ENCODE assay signal across 29 cellular contexts in the genomic region with DNA sequence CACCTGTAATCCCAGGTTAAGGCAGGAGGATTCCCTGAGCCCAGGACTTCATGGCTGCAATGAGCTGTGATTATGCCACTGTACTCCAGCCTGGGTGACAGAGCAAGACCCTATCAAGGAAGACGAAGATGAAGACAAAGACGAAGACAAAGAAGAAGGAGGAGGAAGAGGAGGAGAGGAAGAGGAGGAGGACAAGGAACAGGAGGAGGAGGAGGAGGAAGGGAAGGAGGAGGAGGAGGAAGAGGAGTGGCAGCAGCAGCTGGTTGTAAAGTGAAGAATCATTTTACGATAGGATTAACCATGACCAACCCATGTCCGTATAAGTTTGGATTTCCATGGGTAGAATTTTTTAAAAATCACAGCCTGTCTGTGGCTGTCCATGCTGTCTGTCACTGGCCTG.
"Had no signal": no experiment of that assay in that cellular context is flagged by ENCODE, and none has a peak within 500 bp of the region (broad histone marks: within the 10 kb centered on the region; RNA-seq: fewer than 3 reads in every experiment).

No MANE protein-coding gene starts in this region.

- H3K27ac Mint-ChIP-seq: natural killer cell treated with Interleukin-12 subunit alpha and Interleukin-12 subunit beta and Interleukin-15 and Interleukin-18, amount 100 ng/mL, for 72 hours; progenitor cell of endocrine pancreas; stimulated activated naive B cell treated with anti-CD40 and anti-IgM and Interleukin-4, amounts not matched to agents 10 μg/mL and 1 μg/mL and 100 μg/mL, for 72 hours had no signal

- H3K27ac ChIP-seq: left lung, lower lobe of right lung, ovary, right atrium auricular region, right lobe of liver, skin epidermis, stomach, testis, thyroid gland, transverse colon, upper lobe of left lung had no signal

- H3K9me3 ChIP-seq: left lung, lower lobe of right lung, mucosa of descending colon, ovary, right atrium auricular region, right lobe of liver, stomach, testis, thyroid gland, transverse colon, upper lobe of left lung had no signal

- H3K4me3 Mint-ChIP-seq: immature natural killer cell; naive thymus-derived CD4-positive, alpha-beta T cell; natural killer cell treated with Interleukin-12 subunit alpha and Interleukin-12 subunit beta and Interleukin-15 and Interleukin-18, amount 100 ng/mL, for 72 hours; stimulated activated naive B cell treated with anti-CD40 and anti-IgM and Interleukin-4, amounts not matched to agents 10 μg/mL and 1 μg/mL and 100 μg/mL, for 72 hours had no signal

- FAIRE-seq: islet of Langerhans, kidney had no signal

- ATAC-seq: left colon; left lung; lower lobe of right lung; mucosa of descending colon; naive thymus-derived CD4-positive, alpha-beta T cell; natural killer cell treated with Interleukin-12 subunit alpha and Interleukin-12 subunit beta and Interleukin-15 and Interleukin-18, amount 100 ng/mL, for 72 hours; right lobe of liver; stimulated activated naive B cell treated with anti-CD40 and anti-IgM and Interleukin-4, amounts not matched to agents 10 μg/mL and 1 μg/mL and 100 μg/mL, for 72 hours; stimulated activated naive CD8-positive, alpha-beta T cell treated with anti-CD3 and anti-CD28 coated beads, Interleukin-15, Interleukin-2, amounts not matched to agents 100 U/mL and 50 U/mL, for 24 hours had no signal

- H3K36me3 Mint-ChIP-seq: immature natural killer cell; naive thymus-derived CD4-positive, alpha-beta T cell; natural killer cell treated with Interleukin-12 subunit alpha and Interleukin-12 subunit beta and Interleukin-15 and Interleukin-18, amount 100 ng/mL, for 72 hours; stimulated activated naive B cell treated with anti-CD40 and anti-IgM and Interleukin-4, amounts not matched to agents 10 μg/mL and 1 μg/mL and 100 μg/mL, for 72 hours had no signal

- DNase-seq: hypothalamus; immature natural killer cell; kidney; left colon; left lung; lower lobe of right lung; mammary epithelial cell; mesenchymal stem cell; midbrain; mucosa of descending colon; naive thymus-derived CD4-positive, alpha-beta T cell; ovary; right lobe of liver; stimulated activated CD4-positive, alpha-beta T cell treated with anti-CD3 and anti-CD28 coated beads, Interleukin-12 subunit alpha, Interleukin-12 subunit beta, amount 100 ng/mL, for 4 hours; stimulated activated CD4-positive, alpha-beta T cell treated with anti-CD3 and anti-CD28 coated beads, Interleukin-15, amount 100 ng/mL, for 24 hours; stimulated activated CD4-positive, alpha-beta T cell treated with anti-CD3 and anti-CD28 coated beads, Interleukin-2, amount 100 ng/mL, for 24 hours; stimulated activated CD4-positive, alpha-beta T cell treated with anti-CD3 and anti-CD28 coated beads, Interleukin-4, amount 100 ng/mL, for 1 hour; stimulated activated naive B cell treated with anti-CD40 and anti-IgM and Interleukin-4, amounts not matched to agents 10 μg/mL and 1 μg/mL and 100 μg/mL, for 72 hours; stimulated activated naive CD8-positive, alpha-beta T cell treated with anti-CD3 and anti-CD28 coated beads, Interleukin-15, Interleukin-2, amounts not matched to agents 100 U/mL and 50 U/mL, for 24 hours; stomach; testis; thyroid gland; transverse colon; upper lobe of left lung had no signal

- H3K27me3 ChIP-seq: ovary, right atrium auricular region, right lobe of liver, testis, thyroid gland, upper lobe of left lung had no signal

- H3K4me1 ChIP-seq: left lung, lower lobe of right lung, right atrium auricular region, right lobe of liver, stomach, testis, thyroid gland, transverse colon had no signal

- H3K4me3 ChIP-seq: left lung, lower lobe of right lung, mucosa of descending colon, ovary, right atrium auricular region, right lobe of liver, skin epidermis, stomach, testis, thyroid gland, transverse colon, upper lobe of left lung had no signal

- H3K9me3 Mint-ChIP-seq: immature natural killer cell; naive thymus-derived CD4-positive, alpha-beta T cell; natural killer cell treated with Interleukin-12 subunit alpha and Interleukin-12 subunit beta and Interleukin-15 and Interleukin-18, amount 100 ng/mL, for 72 hours; stimulated activated naive B cell treated with anti-CD40 and anti-IgM and Interleukin-4, amounts not matched to agents 10 μg/mL and 1 μg/mL and 100 μg/mL, for 72 hours had no signal

- H3K36me3 ChIP-seq: left lung, lower lobe of right lung, ovary, right atrium auricular region, right lobe of liver, stomach, thyroid gland, transverse colon, upper lobe of left lung had no signal
